In the genomic region with DNA sequence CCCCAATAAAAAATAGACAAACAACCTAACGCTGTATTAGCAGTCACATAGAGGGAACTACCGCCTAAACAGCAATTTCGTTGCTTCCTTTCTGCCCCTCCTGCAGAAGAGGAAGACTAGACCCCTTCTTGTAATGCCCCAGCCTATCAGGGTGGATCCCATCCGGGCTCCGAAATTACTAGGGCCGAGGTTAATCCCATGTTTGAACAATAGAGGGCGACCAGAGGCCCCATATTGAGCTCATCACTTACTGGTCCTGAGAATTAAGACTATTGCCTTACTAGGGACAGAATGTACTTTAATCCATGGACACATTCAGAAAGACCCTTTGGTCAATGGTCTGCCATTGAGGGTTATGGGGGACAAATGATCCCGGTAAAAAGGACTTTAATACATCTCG, we compare ENCODE assay signal across 8 cellular contexts.
DNase-seq lines count a peak whose midpoint lies in the region; TF ChIP-seq lines count a peak whose summit lies in the region.

No MANE protein-coding gene starts in this region.

- H3K79me2 ChIP-seq in Loucy (ENCODE audit: insufficient read depth, low read length) = no peaks in the 10 kb centered on the region

- H3K9me3 ChIP-seq in Loucy (ENCODE audit: insufficient read depth, low read depth, low read length) = no peaks in the 10 kb centered on the region
- no peaks in the 10 kb centered on the region for H3K9me3 ChIP-seq in WERI-Rb-1 (ENCODE audit: severe bottlenecking)

- TF ChIP-seq CTCF in GM13976 (IDR thresholded peaks at IDR 0.05; ENCODE audit: borderline replicate concordance, control extremely low read depth, extremely low read depth, insufficient read depth, missing control alignments) (peak; percentile 35), Loucy (conservative IDR thresholded peaks at IDR 0.05; ENCODE audit: low read length) (peak; percentile 62), WERI-Rb-1 (IDR thresholded peaks at IDR 0.05; ENCODE audit: low read depth, low read length) (peak; percentile 64)

- H3K27ac ChIP-seq in WERI-Rb-1 (peak overlapping the region; percentile 21), caudate nucleus (ENCODE audit: low read depth, low read length) (no peak overlapping the region)

- no peak overlapping the region for H3K9ac ChIP-seq in Loucy (ENCODE audit: low read depth, low read length, poor library complexity, severe bottlenecking)

- peak overlapping the region; percentile 23 for H3K4me2 ChIP-seq in Loucy (ENCODE audit: low read depth, low read length, poor library complexity, severe bottlenecking)

- no peaks in the 10 kb centered on the region for H3K9me2 ChIP-seq in Loucy (replicated peaks; ENCODE audit: low read depth, low read length)

- no peaks in the 10 kb centered on the region for H3K4me1 ChIP-seq in Loucy (ENCODE audit: insufficient read depth, low read length, poor library complexity, severe bottlenecking)

- DNase-seq in ACHN = peak; percentile 27
- peak; percentile 50 for DNase-seq in GM13976 (ENCODE audit: low spot score)
- peak; percentile 76 for DNase-seq in WERI-Rb-1
- peak in 34 of 61 donors; percentile 0 to 29 (median 1) for DNase-seq in caudate nucleus (lab: John Stamatoyannopoulos, UW)
- DNase-seq in left kidney (ENCODE audit: low read depth, low spot score) = peak; percentile 70
- peak; percentile 5 for DNase-seq in stimulated activated CD8-positive, alpha-beta memory T cell treated with anti-CD3 and anti-CD28 coated beads, Interleukin-12 subunit alpha, Interleukin-12 subunit beta, amount 100 ng/mL, for 1 hour (ENCODE audit: low read depth)
- no peak for DNase-seq in dedifferentiated amniotic fluid mesenchymal stem cell (ENCODE audit: extremely low spot score)

- H3F3A ChIP-seq in Loucy (ENCODE audit: low read depth) = no peaks in the 10 kb centered on the region

- H3K4me3 ChIP-seq in Loucy (ENCODE audit: low read length, poor library complexity, severe bottlenecking) (no peak overlapping the region), WERI-Rb-1 (ENCODE audit: low read depth, low read length) (no peak overlapping the region)

- H3K36me3 ChIP-seq in Loucy (ENCODE audit: insufficient read depth, low read length) (no peaks in the 10 kb centered on the region), WERI-Rb-1 (no peaks in the 10 kb centered on the region)

- H2AFZ ChIP-seq in Loucy (ENCODE audit: low read length) = peak overlapping the region; percentile 56; the same call in 1 of the 2 replicates

- H4K20me1 ChIP-seq in Loucy (ENCODE audit: insufficient read depth, low read length, poor library complexity, severe bottlenecking) = no peaks in the 10 kb centered on the region

- in situ Hi-C loops in ACHN (cut with HindIII; ENCODE audit: low pct_ligation_motif_present, low pct_unique_long_range_greater_than_20kb, low sequenced_read_pairs) = no loop called here
- in situ Hi-C loops in GM13976 (cut with MboI; ENCODE audit: low sequenced_read_pairs, unreplicated experiment) = loop anchor here (25.0 kb wide), 2 partner anchors 96 to 379 kb away; a partner anchor contains a TSS

- H3K27me3 ChIP-seq in Loucy (ENCODE audit: insufficient read depth, low read length, poor library complexity, severe bottlenecking) (no peaks in the 10 kb centered on the region), WERI-Rb-1 (ENCODE audit: insufficient read depth, low read depth, severe bottlenecking) (no peaks in the 10 kb centered on the region)
